21 cellular contexts compared by ENCODE assay signal in the genomic region with DNA sequence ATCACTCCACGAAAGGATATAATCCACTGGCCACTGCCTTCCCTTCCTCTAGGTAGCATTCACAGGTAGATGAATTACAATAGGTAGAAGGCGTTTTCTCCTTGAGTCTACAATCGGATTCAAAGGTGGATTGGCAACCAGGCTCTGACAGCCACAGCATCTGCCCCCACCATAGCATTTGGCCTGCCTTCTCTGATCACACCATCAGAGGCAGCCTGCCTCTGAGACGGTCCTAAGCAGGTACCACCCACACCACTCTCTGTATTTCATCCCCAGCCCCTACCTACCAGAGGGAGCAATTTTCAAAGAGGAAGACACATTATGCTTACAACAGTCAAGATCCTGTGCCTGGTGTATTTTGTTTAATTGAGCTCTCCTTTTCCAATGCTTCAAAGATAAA.
"Had no signal": no experiment of that assay in that cellular context is flagged by ENCODE, and none has a peak within 500 bp of the region (broad histone marks: within the 10 kb centered on the region; RNA-seq: fewer than 3 reads in every experiment).

No MANE protein-coding gene starts in this region.

- H3K4me3 ChIP-seq: breast epithelium, SJSA1 had no signal

- H3K27me3 ChIP-seq: breast epithelium, SJSA1 had no signal

- H3K9me3 ChIP-seq: breast epithelium, SJSA1 had no signal

- DNase-seq: activated B cell treated with CpG ODN at 0.5 μM for 24 hours; activated CD4-positive, alpha-beta T cell treated with anti-CD3 and anti-CD28 coated beads for 1 hour; activated CD4-positive, alpha-beta T cell treated with anti-CD3 and anti-CD28 coated beads, Interleukin-2, amount 10 ng/mL, durations not matched to agents 24 days and 14 days; activated CD4-positive, alpha-beta T cell treated with anti-CD3 and anti-CD28 coated beads, Interleukin-2, amount 50 U/mL, for 48 hours; activated CD8-positive, alpha-beta memory T cell treated with anti-CD3 and anti-CD28 coated beads, Interleukin-2, amount 10 ng/mL, durations not matched to agents 7 days and 5 days; activated effector memory CD4-positive, alpha-beta T cell treated with Interleukin-2 at 50 U/mL for 16 hours; activated naive CD4-positive, alpha-beta T cell; activated T-cell treated with anti-CD3 and anti-CD28 coated beads, Interleukin-2, amount 50 U/mL, for 24 hours; aorta; caudate nucleus; Karpas-422; NCI-H1105 treated with DMSO at 0.1 percent for 48 hours; NCI-H146; NCI-H187 treated with DMSO at 0.1 percent for 48 hours; NCI-H2081 treated with DMSO at 0.1 percent for 48 hours; NCI-H446; NCI-H524 treated with DMSO at 0.1 percent for 48 hours; NCI-H748 treated with DMSO at 0.1 percent for 48 hours; Right ventricle myocardium superior had no signal

- H3K36me3 ChIP-seq: breast epithelium, SJSA1 had no signal

- H3K4me1 ChIP-seq: breast epithelium, SJSA1 had no signal

- H3K27ac ChIP-seq: breast epithelium, SJSA1 had no signal
